Comparison of ENCODE assay signal across 22 cellular contexts in the genomic region with DNA sequence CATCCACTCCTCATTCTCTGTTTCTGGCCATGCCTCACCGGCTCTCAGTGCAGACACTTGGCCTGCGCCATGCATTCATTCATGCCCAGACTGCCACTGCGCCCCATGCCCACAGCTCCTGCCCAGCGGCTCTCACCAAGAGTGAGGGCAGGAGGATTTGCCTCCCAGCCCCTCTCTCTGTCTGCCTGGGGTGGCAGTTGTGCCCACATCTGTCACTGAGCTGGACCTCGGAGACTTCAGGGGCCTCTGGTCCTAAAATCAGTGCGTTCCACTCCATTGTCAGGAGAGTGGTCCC.
DNase-seq lines count a peak whose midpoint lies in the region; ATAC-seq and TF ChIP-seq lines count a peak whose summit lies in the region.
"Had no signal": no experiment of that assay in that cellular context is flagged by ENCODE, and none has a peak within 500 bp of the region (broad histone marks: within the 10 kb centered on the region; RNA-seq: fewer than 3 reads in every experiment).

No MANE protein-coding gene starts in this region.

- H2AK5ac ChIP-seq in neuronal stem cell (ENCODE audit: low read depth, low read length), result no peak overlapping the region

- H3K14ac ChIP-seq in neuronal stem cell (ENCODE audit: low read length), result no peak overlapping the region

- H3K27me3 ChIP-seq in neuronal stem cell (ENCODE audit: control insufficient read depth in 3 of 3, insufficient read depth in 3 of 3, low read depth in 1 of 3, low read length in 3 of 3) (peaks cover 0 to 56% (median 0%) of the 10 kb centered on the region in 3 experiments), upper lobe of right lung (peaks cover 53% of the 10 kb centered on the region)
- H3K27me3 ChIP-seq: BE2C had no signal

- DNase-seq in activated CD8-positive, alpha-beta memory T cell treated with anti-CD3 and anti-CD28 coated beads, Interleukin-2, amount 50 U/mL, for 4 hours, result peak; percentile 4
- DNase-seq in activated CD8-positive, alpha-beta memory T cell treated with anti-CD3 and anti-CD28 coated beads for 24 hours, result no peak
- peak; percentile 16 for DNase-seq in natural killer cell treated with Interleukin-12 subunit alpha and Interleukin-12 subunit beta and Interleukin-15 and Interleukin-18, amount 100 ng/mL, for 72 hours (ENCODE audit: low spot score)
- DNase-seq in natural killer cell (no peak), neuronal stem cell (ENCODE audit: low spot score) (no peak), upper lobe of right lung (peak; percentile 34), SKM-1 treated with dmso at 0.1 percent for 144 hours (lab: John Stamatoyannopoulos, UW; ENCODE audit: unreplicated experiment) (no peak), superior temporal gyrus (ENCODE audit: extremely low spot score) (no peak)
- DNase-seq: ACHN, BE2C, DMS153, NCI-H1048, NCI-H1417, NCI-H1694 treated with DMSO at 0.1 percent for 48 hours, NCI-H2081, NCI-H226, NCI-H510A, NCI-H69, RPMI8226, SHP77 treated with DMSO at 0.1 percent for 48 hours had no signal

- no peak overlapping the region for H4K8ac ChIP-seq in neuronal stem cell (ENCODE audit: low read depth, low read length)

- H3K36me3 ChIP-seq in neuronal stem cell (replicated peaks in 1 of 2; ENCODE audit: control insufficient read depth in 2 of 2, insufficient read depth in 2 of 2, low read length in 2 of 2) (no peaks in the 10 kb centered on the region), upper lobe of right lung (no peaks in the 10 kb centered on the region)
- H3K36me3 ChIP-seq: BE2C had no signal

- no peak overlapping the region for H3K4ac ChIP-seq in neuronal stem cell (ENCODE audit: low read length)

- H3K27ac Mint-ChIP-seq in natural killer cell treated with Interleukin-12 subunit alpha and Interleukin-12 subunit beta and Interleukin-15 and Interleukin-18, amount 100 ng/mL, for 72 hours, result no peak overlapping the region
- H3K27ac Mint-ChIP-seq in natural killer cell, result no peak overlapping the region

- intact Hi-C loops in natural killer cell (cut with micrococcal nuclease), result no loop called here
- intact Hi-C loops in upper lobe of right lung (cut with DNase I), result no loop called here

- WGBS in neuronal stem cell (ENCODE audit: extremely low coverage in 2 of 2, insufficient read length in 2 of 2, insufficient replicate concordance in 1 of 2), 2 donors, result no CpG with 5 or more reads among the region's 6 CpGs

- no peak overlapping the region for H4K91ac ChIP-seq in neuronal stem cell (ENCODE audit: low read depth, low read length, poor library complexity)

- no peak for ATAC-seq in natural killer cell treated with Interleukin-12 subunit alpha and Interleukin-12 subunit beta and Interleukin-15 and Interleukin-18, amount 100 ng/mL, for 72 hours
- no peak for ATAC-seq in natural killer cell
- ATAC-seq in upper lobe of right lung, result no peak

- no peaks in the 10 kb centered on the region for H3K9me3 ChIP-seq in neuronal stem cell (replicated peaks in 1 of 2; ENCODE audit: control insufficient read depth in 2 of 2, insufficient read depth in 1 of 2, low read depth in 1 of 2, low read length in 2 of 2)
- H3K9me3 ChIP-seq in upper lobe of right lung, result no peaks in the 10 kb centered on the region
- H3K9me3 ChIP-seq: BE2C had no signal

- no peaks in the 10 kb centered on the region for H3K79me1 ChIP-seq in neuronal stem cell (ENCODE audit: low read depth, low read length)

- no peak overlapping the region for H3K4me3 ChIP-seq in neuronal stem cell (ENCODE audit: low read length in 2 of 2)
- no peak overlapping the region for H3K4me3 ChIP-seq in upper lobe of right lung

- no peak overlapping the region for H2BK5ac ChIP-seq in neuronal stem cell (ENCODE audit: low read length)

- H3K36me3 Mint-ChIP-seq in natural killer cell treated with Interleukin-12 subunit alpha and Interleukin-12 subunit beta and Interleukin-15 and Interleukin-18, amount 100 ng/mL, for 72 hours, result no peaks in the 10 kb centered on the region
- H3K36me3 Mint-ChIP-seq in natural killer cell, result no peaks in the 10 kb centered on the region

- no peak overlapping the region for H2BK12ac ChIP-seq in neuronal stem cell (ENCODE audit: low read length)

- H3K27me3 Mint-ChIP-seq in natural killer cell treated with Interleukin-12 subunit alpha and Interleukin-12 subunit beta and Interleukin-15 and Interleukin-18, amount 100 ng/mL, for 72 hours, result peaks cover 20 to 40% of the 10 kb centered on the region in 2 donors
- peaks cover 49 to 50% of the 10 kb centered on the region in 2 donors for H3K27me3 Mint-ChIP-seq in natural killer cell (ENCODE audit: low read depth in 2 of 2)

- H3K4me2 ChIP-seq in neuronal stem cell (ENCODE audit: insufficient read depth, low read length, poor library complexity, severe bottlenecking), result no peak overlapping the region

- H2BK120ac ChIP-seq in neuronal stem cell (ENCODE audit: low read depth, low read length), result no peak overlapping the region

- H3K4me1 ChIP-seq in neuronal stem cell (ENCODE audit: control insufficient read depth in 2 of 2, insufficient read depth in 1 of 2, low read depth in 1 of 2, low read length in 2 of 2), result peaks cover 0 to 3% of the 10 kb centered on the region in 2 donors
- H3K4me1 ChIP-seq in upper lobe of right lung, result peaks cover 14% of the 10 kb centered on the region
- H3K4me1 ChIP-seq: BE2C had no signal

- H3K4me1 Mint-ChIP-seq in natural killer cell treated with Interleukin-12 subunit alpha and Interleukin-12 subunit beta and Interleukin-15 and Interleukin-18, amount 100 ng/mL, for 72 hours (ENCODE audit: low read depth in 2 of 2), result peaks cover 0 to 5% of the 10 kb centered on the region in 2 donors
- peaks cover 0 to 4% of the 10 kb centered on the region in 2 donors for H3K4me1 Mint-ChIP-seq in natural killer cell

- H2BK15ac ChIP-seq in neuronal stem cell (ENCODE audit: low read length), result no peak overlapping the region

- H3K9me3 Mint-ChIP-seq in natural killer cell treated with Interleukin-12 subunit alpha and Interleukin-12 subunit beta and Interleukin-15 and Interleukin-18, amount 100 ng/mL, for 72 hours, result no peaks in the 10 kb centered on the region
- no peaks in the 10 kb centered on the region for H3K9me3 Mint-ChIP-seq in natural killer cell

- peak overlapping the region; percentile 23 for H3K18ac ChIP-seq in neuronal stem cell (ENCODE audit: low read length)

- H3K23ac ChIP-seq in neuronal stem cell (ENCODE audit: low read depth, low read length, poor library complexity), result no peak overlapping the region

- no peak for TF ChIP-seq CTCF in natural killer cell (IDR thresholded peaks at IDR 0.05)
- no peak for TF ChIP-seq CTCF in upper lobe of right lung (IDR thresholded peaks at IDR 0.05)

- H3K4me3 Mint-ChIP-seq in natural killer cell treated with Interleukin-12 subunit alpha and Interleukin-12 subunit beta and Interleukin-15 and Interleukin-18, amount 100 ng/mL, for 72 hours, result no peak overlapping the region
- H3K4me3 Mint-ChIP-seq in natural killer cell, result no peak overlapping the region

- H3K27ac ChIP-seq in neuronal stem cell (replicated peaks; ENCODE audit: low read length), result no peak overlapping the region
- no peak overlapping the region for H3K27ac ChIP-seq in upper lobe of right lung
- H3K27ac ChIP-seq: 22Rv1, HL-60 had no signal

- no peak overlapping the region for H3K9ac ChIP-seq in neuronal stem cell (ENCODE audit: low read depth, low read length, poor library complexity)

- H2AFZ ChIP-seq in neuronal stem cell (ENCODE audit: low read length), result no peak overlapping the region

Comparison
In these comparisons a context has a peak if more than half of its experiments do, and no peak if none do; other contexts are left out.
1. DNase-seq: peak in activated CD8-positive, alpha-beta memory T cell treated with anti-CD3 and anti-CD28 coated beads, Interleukin-2, amount 50 U/mL, for 4 hours (single experiment), natural killer cell treated with Interleukin-12 subunit alpha and Interleukin-12 subunit beta and Interleukin-15 and Interleukin-18, amount 100 ng/mL, for 72 hours (single experiment) and upper lobe of right lung (single experiment); none in activated CD8-positive, alpha-beta memory T cell treated with anti-CD3 and anti-CD28 coated beads for 24 hours (single experiment), natural killer cell (single experiment), neuronal stem cell (single experiment), SKM-1 treated with dmso at 0.1 percent for 144 hours (single experiment) and superior temporal gyrus (single experiment).